3 cellular contexts compared by ENCODE assay signal in genomic region chr11:12811861-12812260, GRCh38.
TF ChIP-seq lines count a peak whose summit lies in the region.

No MANE protein-coding gene starts in this region.

TF ChIP-seq in SK-N-SH, 30 proteins besides CTCF, POLR2A, EP300 and RAD21 (continued from another document):
- no peak for TF ChIP-seq USF1 (IDR thresholded peaks at IDR 0.05; ENCODE audit: borderline replicate concordance, low read depth)
- no peak for TF ChIP-seq USF2 (IDR thresholded peaks at IDR 0.05; ENCODE audit: borderline replicate concordance, low read depth, low read length)
- no peak for TF ChIP-seq TAF1 (IDR thresholded peaks at IDR 0.05; ENCODE audit: borderline replicate concordance, low read depth, low read length)
- no peak for TF ChIP-seq MXI1 (IDR thresholded peaks at IDR 0.05; ENCODE audit: low read depth, low read length)
- TF ChIP-seq TEAD4 (IDR thresholded peaks at IDR 0.05; ENCODE audit: borderline replicate concordance, insufficient read depth): no peak
- TF ChIP-seq IRF3 (IDR thresholded peaks at IDR 0.05; ENCODE audit: low read depth, low read length): no peak
- no peak for TF ChIP-seq FOSL2 (IDR thresholded peaks at IDR 0.05; ENCODE audit: borderline replicate concordance, low read depth)
- no peak for TF ChIP-seq JUND (IDR thresholded peaks at IDR 0.05)
- TF ChIP-seq NRF1 (IDR thresholded peaks at IDR 0.05; ENCODE audit: low read depth, low read length): no peak
- no peak for TF ChIP-seq RFX5 (IDR thresholded peaks at IDR 0.05; ENCODE audit: low read length)
- no peak for TF ChIP-seq PBX3 (IDR thresholded peaks at IDR 0.05)
- TF ChIP-seq SMC3 (IDR thresholded peaks at IDR 0.05; ENCODE audit: low read depth, low read length): no peak
- no peak for TF ChIP-seq FOXJ3 (CRISPR knock-in tag; IDR thresholded peaks at IDR 0.05)

TF ChIP-seq in SK-N-SH treated with all-trans-retinoic acid at 6 μM for 48 hours, 23 proteins besides CTCF, POLR2A, EP300 and RAD21 (continued from another document):
- TF ChIP-seq PATZ1 (CRISPR knock-in tag; IDR thresholded peaks at IDR 0.05; ENCODE audit: borderline replicate concordance) (no peak), PPARA (CRISPR knock-in tag; IDR thresholded peaks at IDR 0.05; ENCODE audit: borderline replicate concordance) (no peak), POU6F1 (CRISPR knock-in tag; IDR thresholded peaks at IDR 0.05; ENCODE audit: borderline replicate concordance, low read depth) (no peak), CSRNP3 (CRISPR knock-in tag; IDR thresholded peaks at IDR 0.05) (no peak)
TF ChIP-seq in SK-N-SH treated with all-trans-retinoic acid at 6 μM for 48 hours: peak in this region for 0.

TF ChIP-seq in A549, 52 proteins besides CTCF, POLR2A, EP300 and RAD21 (continued from another document):
- TF ChIP-seq HMGXB4 (CRISPR knock-in tag; IDR thresholded peaks at IDR 0.05; ENCODE audit: borderline replicate concordance): no peak
- TF ChIP-seq FOSB (CRISPR knock-in tag; IDR thresholded peaks at IDR 0.05): no peak
- no peak for TF ChIP-seq HDAC2 (IDR thresholded peaks at IDR 0.05)
- no peak for TF ChIP-seq TP53 (CRISPR knock-in tag; IDR thresholded peaks at IDR 0.05)
- TF ChIP-seq CHD4 (IDR thresholded peaks at IDR 0.05; ENCODE audit: borderline replicate concordance): no peak
- TF ChIP-seq KDM1A (IDR thresholded peaks at IDR 0.05; ENCODE audit: low read depth): no peak
- TF ChIP-seq FOXS1 (CRISPR knock-in tag; IDR thresholded peaks at IDR 0.05): no peak
TF ChIP-seq in A549: peak in this region for 0.
